ENCODE assay signal across 10 cellular contexts in genomic region chr12:49903351-49903699, GRCh38. TPM values are rescaled to one million over a fixed set of nuclear protein-coding genes. Genes with fewer than 3 reads are reported as not detected.
DNase-seq lines count a peak whose midpoint lies in the region; ATAC-seq, FAIRE-seq and TF ChIP-seq lines count a peak whose summit lies in the region.
"Had no signal": no experiment of that assay in that cellular context is flagged by ENCODE, and none has a peak within 500 bp of the region (broad histone marks: within the 10 kb centered on the region; RNA-seq: fewer than 3 reads in every experiment).

No MANE protein-coding gene starts in this region.

- FAIRE-seq in RCC 7860 (lab: Jason Lieb, UNC) = no peak

- no peaks in the 10 kb centered on the region for H3K9me3 Mint-ChIP-seq in H9
- H3K9me3 Mint-ChIP-seq in activated CD8-positive, alpha-beta T cell treated with anti-CD3 and anti-CD28 coated beads for 36 hours = no peaks in the 10 kb centered on the region

- no peak overlapping the region for H2BK5ac ChIP-seq in H9 (ENCODE audit: insufficient read length, low read length)

- peaks cover 6 to 27% of the 10 kb centered on the region in 2 experiments for H3K4me1 Mint-ChIP-seq in H9
- H3K4me1 Mint-ChIP-seq in activated CD8-positive, alpha-beta T cell treated with anti-CD3 and anti-CD28 coated beads for 36 hours (ENCODE audit: low read depth) = peaks cover 10% of the 10 kb centered on the region

- WGBS in H9 (ENCODE audit: extremely low coverage, insufficient read length, low lambda C conversion rate) = no CpG with 5 or more reads among the region's 12 CpGs

- H3K4me3 Mint-ChIP-seq in H9 = peak overlapping the region in 1 of 2 experiments; percentile 17; a peak in 3 of 5 replicates
- peak overlapping the region; percentile 59 for H3K4me3 Mint-ChIP-seq in activated CD8-positive, alpha-beta T cell treated with anti-CD3 and anti-CD28 coated beads for 36 hours

- intact Hi-C loops in activated CD8-positive, alpha-beta T cell treated with anti-CD3 and anti-CD28 coated beads for 36 hours (cut with micrococcal nuclease) = no loop called here
- intact Hi-C loops in left ventricle myocardium superior (cut with micrococcal nuclease) = no loop called here
- intact Hi-C loops in sciatic nerve (cut with DNase I) = no loop called here

- H2BK12ac ChIP-seq in H9 (ENCODE audit: insufficient read length, low read depth, low read length) = no peak overlapping the region

- peaks cover 63% of the 10 kb centered on the region for H3K27me3 Mint-ChIP-seq in H9 (ENCODE audit: low read depth)
- H3K27me3 Mint-ChIP-seq in activated CD8-positive, alpha-beta T cell treated with anti-CD3 and anti-CD28 coated beads for 36 hours = peaks cover 9% of the 10 kb centered on the region

- CTCF ChIA-PET in activated CD8-positive, alpha-beta T cell treated with anti-CD3 and anti-CD28 coated beads for 36 hours (lab: Charles Lee) = interaction anchor here (1.6 kb wide), 1 partner anchor 37 kb away, joined by 5 read pairs; no protein-coding TSS in a partner anchor

- 0 out of 2 replicates have a peak overlapping the region, but pooled peaks have one; percentile 15 for H3K14ac ChIP-seq in H9 (ENCODE audit: insufficient read depth, low read length)

- H4K8ac ChIP-seq in H9 (replicated peaks; ENCODE audit: insufficient read length, low read depth, low read length) = no peak overlapping the region

- H2AK5ac ChIP-seq in H9 (ENCODE audit: insufficient read length, low read length) = no peak overlapping the region

- H3K79me1 ChIP-seq in H9 (ENCODE audit: insufficient read depth, low read depth, low read length, poor library complexity, severe bottlenecking) = no peaks in the 10 kb centered on the region

- no peak overlapping the region for H3K9ac ChIP-seq in H9 (ENCODE audit: extremely low read depth, insufficient read length, low read length)

- H3K4ac ChIP-seq in H9 (ENCODE audit: low read depth, low read length) = no peak overlapping the region

- H4K91ac ChIP-seq in H9 (ENCODE audit: insufficient read length, low read depth, low read length) = no peak overlapping the region

- H3K56ac ChIP-seq in H9 (ENCODE audit: insufficient read length, low read depth, low read length) = no peak overlapping the region

- H3K23me2 ChIP-seq in H9 (ENCODE audit: insufficient read length, low read depth, low read length, poor library complexity, severe bottlenecking) = no peaks in the 10 kb centered on the region

- no peaks in the 10 kb centered on the region; a peak in 1 of 7 replicates for H3K36me3 Mint-ChIP-seq in H9 (ENCODE audit: insufficient read depth in 1 of 3, low read depth in 3 of 3)
- H3K36me3 Mint-ChIP-seq in activated CD8-positive, alpha-beta T cell treated with anti-CD3 and anti-CD28 coated beads for 36 hours (ENCODE audit: low read depth) = no peaks in the 10 kb centered on the region

- DNase-seq in H9 (no peak), left ventricle myocardium superior (peak; percentile 33), sciatic nerve (ENCODE audit: low spot score) (no peak), G401 (ENCODE audit: low spot score) (no peak), RCC 7860 (ENCODE audit: low spot score) (no peak)
- no peak for DNase-seq in activated CD8-positive, alpha-beta T cell treated with anti-CD3 and anti-CD28 coated beads for 36 hours

- ATAC-seq in activated CD8-positive, alpha-beta T cell treated with anti-CD3 and anti-CD28 coated beads for 36 hours = peak; percentile 9
- ATAC-seq in left ventricle myocardium superior (no peak), sciatic nerve (peak; percentile 6), GM18502 (IDR thresholded peaks at IDR 0.05; ENCODE audit: poor library complexity, unreplicated experiment) (no peak), GM19397 (IDR thresholded peaks at IDR 0.05; ENCODE audit: unreplicated experiment) (no peak)

- no peaks in the 10 kb centered on the region for H4K20me1 ChIP-seq in H9 (ENCODE audit: control insufficient read depth, insufficient read depth, insufficient read length)

- no peak overlapping the region for H3T11ph ChIP-seq in H9 (ENCODE audit: low read length)

- H3K4me2 ChIP-seq in H9 (ENCODE audit: insufficient read depth, insufficient read length, low read length) = peak overlapping the region; percentile 66

- H3K79me2 ChIP-seq in H9 (ENCODE audit: insufficient read depth, low read length) = no peaks in the 10 kb centered on the region

- no peaks in the 10 kb centered on the region for H3K4me1 ChIP-seq in H9 (ENCODE audit: insufficient read depth, low read length)

- in situ Hi-C loops in G401 (cut with HindIII; ENCODE audit: low sequenced_read_pairs) = no loop called here

- no peak overlapping the region for H3K23ac ChIP-seq in H9 (ENCODE audit: insufficient read length, low read depth, low read length)

- no peak overlapping the region for H3K27ac Mint-ChIP-seq in H9
- H3K27ac Mint-ChIP-seq in activated CD8-positive, alpha-beta T cell treated with anti-CD3 and anti-CD28 coated beads for 36 hours = no peak overlapping the region

- no peak overlapping the region for H3K27ac ChIP-seq in H9 (ENCODE audit: insufficient read length, low read depth, low read length)

- no peak overlapping the region for H2AFZ ChIP-seq in H9 (ENCODE audit: low read length)

- H2BK120ac ChIP-seq in H9 (ENCODE audit: low read depth, low read length, poor library complexity, severe bottlenecking) = peak overlapping the region; percentile 1

- no peak overlapping the region for H2BK20ac ChIP-seq in H9 (ENCODE audit: low read depth, low read length, poor library complexity, severe bottlenecking)

- no peaks in the 10 kb centered on the region; the same call in 1 of the 2 replicates for H3K27me3 ChIP-seq in H9 (ENCODE audit: insufficient read depth, low read length)

- no peak for TF ChIP-seq CTCF in H9 (conservative IDR thresholded peaks at IDR 0.05)
- no peak for TF ChIP-seq CTCF in activated CD8-positive, alpha-beta T cell treated with anti-CD3 and anti-CD28 coated beads for 36 hours (IDR thresholded peaks at IDR 0.05)

- H3K9me3 ChIP-seq in H9 (ENCODE audit: control insufficient read depth, low read depth, low read length) = no peaks in the 10 kb centered on the region

- POLR2A ChIA-PET in activated CD8-positive, alpha-beta T cell treated with anti-CD3 and anti-CD28 coated beads for 36 hours (lab: Charles Lee) = no interaction called here

- no peak overlapping the region for H2BK15ac ChIP-seq in H9 (ENCODE audit: low read depth, low read length)

- no peak overlapping the region for H4K5ac ChIP-seq in H9 (ENCODE audit: insufficient read length, low read depth, low read length)

- peak overlapping the region; percentile 57 for H3K18ac ChIP-seq in H9 (ENCODE audit: insufficient read length, low read depth, low read length)

RNA-seq across cellular contexts. Expression of gene FAIM2, which starts 0.4 kb away (rescaled TPM):
- total RNA-seq in H9 (2021) (0.22 and 0.42 TPM in 2 replicates), left ventricle myocardium superior (8.2 TPM), sciatic nerve (107 TPM)
- total RNA-seq in activated CD8-positive, alpha-beta T cell treated with anti-CD3 and anti-CD28 coated beads for 36 hours = under 1 TPM; 0.22 to 0.56 TPM
- not detected in 2 replicates for total RNA-seq in G401 (2014; rRNA removed; shearing (Covaris generic))

RNA-seq across cellular contexts. Expression of gene AQP2, which starts 47.2 kb away (rescaled TPM):
- not detected in 2 replicates for total RNA-seq in H9 (2021)
- total RNA-seq in activated CD8-positive, alpha-beta T cell treated with anti-CD3 and anti-CD28 coated beads for 36 hours = not detected
- total RNA-seq in left ventricle myocardium superior = not detected
- not detected for total RNA-seq in sciatic nerve
- total RNA-seq in G401 (2014; rRNA removed; shearing (Covaris generic)) = not detected in 2 replicates
- total RNA-seq: T-helper 2 cell treated with Interferon-gamma antibody and Interleukin-4, amounts not matched to agents 100 ng/mL and 5 ng/mL, for 36 hours; urinary bladder had no signal

RNA-seq across cellular contexts. Expression of gene AQP5, which starts 58.3 kb away (rescaled TPM):
- 2.5 and 2.8 TPM in 2 replicates for total RNA-seq in H9 (2021)
- not detected for total RNA-seq in activated CD8-positive, alpha-beta T cell treated with anti-CD3 and anti-CD28 coated beads for 36 hours
- 0.40 TPM for total RNA-seq in left ventricle myocardium superior
- total RNA-seq in sciatic nerve = 0.71 TPM
- not detected in 2 replicates for total RNA-seq in G401 (2014; rRNA removed; shearing (Covaris generic))
- total RNA-seq: T-helper 2 cell treated with Interferon-gamma antibody and Interleukin-4, amounts not matched to agents 100 ng/mL and 5 ng/mL, for 36 hours had no signal

Comparison
In these comparisons a context has a peak if more than half of its experiments do, and no peak if none do; other contexts are left out.
1. ATAC-seq: peak in activated CD8-positive, alpha-beta T cell treated with anti-CD3 and anti-CD28 coated beads for 36 hours (single experiment) and sciatic nerve (single experiment); none in left ventricle myocardium superior (single experiment), GM18502 (single experiment) and GM19397 (single experiment).
2. RNA of gene FAIM2, which starts 0.4 kb away (total RNA-seq): 107 TPM in sciatic nerve (single experiment); 8.2 TPM in left ventricle myocardium superior (single experiment), 0.22 to 0.56 TPM in activated CD8-positive, alpha-beta T cell treated with anti-CD3 and anti-CD28 coated beads for 36 hours, 0.22 to 0.42 TPM in H9 and not detected in G401; every median in the first group is over 10 times any median in the second.